Comparison of ENCODE assay signal across 9 cellular contexts in genomic region chr9:130715270-130716077, GRCh38. TPM values are rescaled to one million over a fixed set of nuclear protein-coding genes. Genes with fewer than 3 reads are reported as not detected.
DNase-seq lines count a peak whose midpoint lies in the region; ATAC-seq and TF ChIP-seq lines count a peak whose summit lies in the region.
"Had no signal": no experiment of that assay in that cellular context is flagged by ENCODE, and none has a peak within 500 bp of the region (broad histone marks: within the 10 kb centered on the region; RNA-seq: fewer than 3 reads in every experiment).

No MANE protein-coding gene starts in this region.

- peaks cover 36% of the 10 kb centered on the region for H3K79me2 ChIP-seq in mesendoderm (ENCODE audit: control insufficient read depth, insufficient read depth, low read length)

- H3K4me3 ChIP-seq in mesendoderm (ENCODE audit: low read length) = no peak overlapping the region
- peak overlapping the region; percentile 51 to 56 for H3K4me3 ChIP-seq in aorta (ENCODE audit: low read length in 2 of 2)

- ATAC-seq in stimulated activated naive CD8-positive, alpha-beta T cell treated with anti-CD3 and anti-CD28 coated beads, Interleukin-15, Interleukin-2, amounts not matched to agents 100 U/mL and 50 U/mL, for 24 hours = no peak
- ATAC-seq in aorta (ENCODE audit: low FRiP score) = no peak
- no peak for ATAC-seq in GM21528 (IDR thresholded peaks at IDR 0.05; ENCODE audit: low FRiP score, unreplicated experiment)

- no peak overlapping the region for H4K8ac ChIP-seq in mesendoderm (ENCODE audit: low read depth, low read length)

- H3K9ac ChIP-seq in mesendoderm (ENCODE audit: low read length) = peak overlapping the region; percentile 86

- H2BK120ac ChIP-seq in mesendoderm (ENCODE audit: low read depth, low read length) = no peak overlapping the region

- WGBS in mesendoderm (ENCODE audit: extremely low coverage, insufficient coverage, low lambda C conversion rate) = no CpG with 5 or more reads among the region's 7 CpGs
- WGBS in aorta, 2 donors = 5 to 7% methylated on average over 7 of the region's 7 CpGs

- no peaks in the 10 kb centered on the region for H3K27me3 Mint-ChIP-seq in stimulated activated naive CD8-positive, alpha-beta T cell treated with anti-CD3 and anti-CD28 coated beads, Interleukin-15, Interleukin-2, amounts not matched to agents 100 ng/mL and 50 ng/mL, for 24 hours
- H3K27me3 Mint-ChIP-seq in brain = peaks cover 7% of the 10 kb centered on the region

- no peak for TF ChIP-seq CTCF in brain (conservative IDR thresholded peaks at IDR 0.05)

- H3K4me1 ChIP-seq in mesendoderm (ENCODE audit: control insufficient read depth, low read depth, low read length) (peaks cover 4% of the 10 kb centered on the region), aorta (ENCODE audit: control insufficient read depth in 1 of 2, insufficient read depth in 2 of 2, low read length in 2 of 2) (peaks cover 0 to 3% of the 10 kb centered on the region in 2 donors)

- no peak for DNase-seq in stimulated activated naive CD8-positive, alpha-beta T cell treated with anti-CD3 and anti-CD28 coated beads, Interleukin-15, Interleukin-2, amounts not matched to agents 100 U/mL and 50 U/mL, for 24 hours
- DNase-seq in mesendoderm (no peak), aorta (no peak), SK-N-DZ (ENCODE audit: low spot score) (no peak)
- no peak for DNase-seq in activated CD8-positive, alpha-beta memory T cell treated with anti-CD3 and anti-CD28 coated beads, Interleukin-2, amount 50 U/mL, for 4 hours
- DNase-seq: stimulated activated CD4-positive, alpha-beta T cell treated with anti-CD3 and anti-CD28 coated beads, Interleukin-4, amount 100 ng/mL, for 24 hours had no signal

- H3K27ac ChIP-seq in mesendoderm (ENCODE audit: low read depth, low read length) = no peak overlapping the region
- H3K27ac ChIP-seq in aorta (ENCODE audit: low read depth in 1 of 2, low read length in 2 of 2) = no peak overlapping the region

- no peak overlapping the region for H2BK15ac ChIP-seq in mesendoderm (replicated peaks; ENCODE audit: low read depth)

- no peak overlapping the region for H4K5ac ChIP-seq in mesendoderm (ENCODE audit: low read length)

- peaks cover 12% of the 10 kb centered on the region for H3K79me1 ChIP-seq in mesendoderm (ENCODE audit: low read length)

- H3K27ac Mint-ChIP-seq in stimulated activated naive CD8-positive, alpha-beta T cell treated with anti-CD3 and anti-CD28 coated beads, Interleukin-15, Interleukin-2, amounts not matched to agents 100 ng/mL and 50 ng/mL, for 24 hours = no peak overlapping the region
- H3K27ac Mint-ChIP-seq in brain = peak overlapping the region in 4 of 5 experiments; percentile 11 to 96 (median 84)

- intact Hi-C loops in aorta (cut with DNase I) = no loop called here

- no peak overlapping the region for H2BK5ac ChIP-seq in mesendoderm (ENCODE audit: low read length)

- no peak overlapping the region for H2AK5ac ChIP-seq in mesendoderm (ENCODE audit: low read length)

- peaks cover 38% of the 10 kb centered on the region for H3K4me1 Mint-ChIP-seq in stimulated activated naive CD8-positive, alpha-beta T cell treated with anti-CD3 and anti-CD28 coated beads, Interleukin-15, Interleukin-2, amounts not matched to agents 100 ng/mL and 50 ng/mL, for 24 hours (ENCODE audit: low read depth)
- peaks cover 59% of the 10 kb centered on the region for H3K4me1 Mint-ChIP-seq in brain

- no peak overlapping the region for H3K56ac ChIP-seq in mesendoderm (ENCODE audit: low read length)

- H3K23ac ChIP-seq in mesendoderm (ENCODE audit: low read length) = no peak overlapping the region

- no peak overlapping the region for H3K18ac ChIP-seq in mesendoderm (ENCODE audit: low read length)

- peak overlapping the region; percentile 74 for H3K4me2 ChIP-seq in mesendoderm (ENCODE audit: low read length)

- no peak overlapping the region for H3K4ac ChIP-seq in mesendoderm (ENCODE audit: low read depth, low read length)

- H3K36me3 ChIP-seq in mesendoderm (ENCODE audit: control insufficient read depth, insufficient read depth, low read length) (no peaks in the 10 kb centered on the region), aorta (ENCODE audit: control insufficient read depth in 1 of 2, insufficient read depth in 2 of 2, low read length in 1 of 2) (no peaks in the 10 kb centered on the region)

- no peaks in the 10 kb centered on the region for H3K9me3 ChIP-seq in aorta (ENCODE audit: control insufficient read depth, low read length)

- no peaks in the 10 kb centered on the region for H3K9me3 Mint-ChIP-seq in stimulated activated naive CD8-positive, alpha-beta T cell treated with anti-CD3 and anti-CD28 coated beads, Interleukin-15, Interleukin-2, amounts not matched to agents 100 ng/mL and 50 ng/mL, for 24 hours
- peaks cover 0 to 2% (median 0%) of the 10 kb centered on the region in 5 experiments for H3K9me3 Mint-ChIP-seq in brain

- H3K36me3 Mint-ChIP-seq in stimulated activated naive CD8-positive, alpha-beta T cell treated with anti-CD3 and anti-CD28 coated beads, Interleukin-15, Interleukin-2, amounts not matched to agents 100 ng/mL and 50 ng/mL, for 24 hours (ENCODE audit: low read depth) = no peaks in the 10 kb centered on the region
- H3K36me3 Mint-ChIP-seq in brain = peaks cover 10% of the 10 kb centered on the region

- H3K4me3 Mint-ChIP-seq in stimulated activated naive CD8-positive, alpha-beta T cell treated with anti-CD3 and anti-CD28 coated beads, Interleukin-15, Interleukin-2, amounts not matched to agents 100 ng/mL and 50 ng/mL, for 24 hours = peak overlapping the region; percentile 92
- H3K4me3 Mint-ChIP-seq in brain = peak overlapping the region; percentile 91 to 99 (median 93)

- no peaks in the 10 kb centered on the region for H3K27me3 ChIP-seq in mesendoderm (ENCODE audit: insufficient read depth, low read length, poor library complexity)
- H3K27me3 ChIP-seq in aorta (ENCODE audit: control insufficient read depth in 1 of 2, insufficient read depth in 2 of 2, low read length in 1 of 2) = no peaks in the 10 kb centered on the region

RNA-seq across cellular contexts. Expression of gene EXOSC2, which starts 21.9 kb away (rescaled TPM):
- 33.7 TPM for polyA plus RNA-seq in brain (ENCODE audit: insufficient read depth, low read depth, low replicate concordance)
- polyA plus RNA-seq in mesendoderm (2013, experiment 1 of 2) = 35.1 TPM
- polyA plus RNA-seq in mesendoderm (2013, experiment 2 of 2) = 35.8 TPM
- total RNA-seq in aorta = 10 to 100 TPM; 18.7 to 20.2 TPM
- 10 to 100 TPM in 1 of 2 donors, 1 to 10 TPM in 1; 9.5 to 17.0 TPM for polyA plus RNA-seq in aorta
- 90.2 and 99.1 TPM in 2 replicates for polyA plus RNA-seq in SK-N-DZ (2014; cell fraction: cytosol; rRNA removed)
- 96.0 and 99.5 TPM in 2 replicates for polyA plus RNA-seq in SK-N-DZ (2014; cell fraction: nucleus; rRNA removed)

RNA-seq across cellular contexts. Expression of gene PRDM12, which starts 51.1 kb away (rescaled TPM):
- polyA plus RNA-seq in brain (ENCODE audit: insufficient read depth, low read depth, low replicate concordance) (0.17 TPM), aorta (not detected)
- polyA plus RNA-seq in mesendoderm (2013, experiment 1 of 2) = 0.01 TPM
- 0.01 TPM for polyA plus RNA-seq in mesendoderm (2013, experiment 2 of 2)
- not detected for total RNA-seq in aorta
- 0.21 TPM in 1 of 2 replicates, not detected in the other for polyA plus RNA-seq in SK-N-DZ (2014; cell fraction: cytosol; rRNA removed)
- 0.08 TPM in 1 of 2 replicates, not detected in the other for polyA plus RNA-seq in SK-N-DZ (2014; cell fraction: nucleus; rRNA removed)
